ENCODE assay signal across 8 cellular contexts in genomic region chr2:33272001-33272400, GRCh38.
DNase-seq lines count a peak whose midpoint lies in the region; ATAC-seq and TF ChIP-seq lines count a peak whose summit lies in the region.

No MANE protein-coding gene starts in this region.

- H3K27ac Mint-ChIP-seq in CD4-positive, alpha-beta T cell, result no peak overlapping the region
- no peak overlapping the region for H3K27ac Mint-ChIP-seq in activated naive CD8-positive, alpha-beta T cell treated with anti-CD3 and anti-CD28 coated beads for 36 hours

- peaks cover 2% of the 10 kb centered on the region for H3K9me3 Mint-ChIP-seq in CD4-positive, alpha-beta T cell
- no peaks in the 10 kb centered on the region for H3K9me3 Mint-ChIP-seq in activated naive CD8-positive, alpha-beta T cell treated with anti-CD3 and anti-CD28 coated beads for 36 hours

- intact Hi-C loops in CD4-positive, alpha-beta T cell (cut with DNase I, micrococcal nuclease), result no loop called here

- no peak overlapping the region for H3K27ac ChIP-seq in CD4-positive, alpha-beta T cell (ENCODE audit: low read depth, low read length)

- no peak overlapping the region for H3K4me3 Mint-ChIP-seq in CD4-positive, alpha-beta T cell
- no peak overlapping the region for H3K4me3 Mint-ChIP-seq in activated naive CD8-positive, alpha-beta T cell treated with anti-CD3 and anti-CD28 coated beads for 36 hours

- CTCF ChIA-PET in CD4-positive, alpha-beta T cell (lab: Charles Lee), result no interaction called here

- no peaks in the 10 kb centered on the region for H3K27me3 Mint-ChIP-seq in CD4-positive, alpha-beta T cell
- H3K27me3 Mint-ChIP-seq in activated naive CD8-positive, alpha-beta T cell treated with anti-CD3 and anti-CD28 coated beads for 36 hours, result peaks cover 32% of the 10 kb centered on the region

- ATAC-seq in CD4-positive, alpha-beta T cell (ENCODE audit: poor library complexity), result peak; percentile 44
- peak; percentile 82 for ATAC-seq in GM19328 (IDR thresholded peaks at IDR 0.05; ENCODE audit: unreplicated experiment)
- peak; percentile 99 for ATAC-seq in HG03064 (IDR thresholded peaks at IDR 0.05; ENCODE audit: low read depth, unreplicated experiment)

- POLR2A ChIA-PET in CD4-positive, alpha-beta T cell (lab: Charles Lee), result no interaction called here

- DNase-seq in CD4-positive, alpha-beta T cell, result no peak
- DNase-seq in activated naive CD8-positive, alpha-beta T cell treated with anti-CD3 and anti-CD28 coated beads for 36 hours, result peak; percentile 14
- DNase-seq in LoVo (ENCODE audit: low spot score) (no peak), NCI-H1436 (lab: John Stamatoyannopoulos, UW) (no peak), NCI-H128 (lab: John Stamatoyannopoulos, UW; ENCODE audit: unreplicated experiment) (no peak)
- no peak for DNase-seq in activated effector memory CD4-positive, alpha-beta T cell treated with anti-CD3 and anti-CD28 coated beads, Interleukin-2, amount 50 U/mL, for 16 hours

- H3K4me1 Mint-ChIP-seq in CD4-positive, alpha-beta T cell (ENCODE audit: low read depth), result peaks cover 7% of the 10 kb centered on the region
- H3K4me1 Mint-ChIP-seq in activated naive CD8-positive, alpha-beta T cell treated with anti-CD3 and anti-CD28 coated beads for 36 hours, result peaks cover 5% of the 10 kb centered on the region

- no peaks in the 10 kb centered on the region for H3K9me3 ChIP-seq in CD4-positive, alpha-beta T cell (ENCODE audit: control insufficient read depth, low read length)

- H3K27me3 ChIP-seq in CD4-positive, alpha-beta T cell (ENCODE audit: control insufficient read depth, insufficient read depth, low read length), result no peaks in the 10 kb centered on the region

- no peak for TF ChIP-seq CTCF in CD4-positive, alpha-beta T cell (IDR thresholded peaks at IDR 0.05)

- no peaks in the 10 kb centered on the region for H3K36me3 Mint-ChIP-seq in CD4-positive, alpha-beta T cell (ENCODE audit: low read depth)
- H3K36me3 Mint-ChIP-seq in activated naive CD8-positive, alpha-beta T cell treated with anti-CD3 and anti-CD28 coated beads for 36 hours, result no peaks in the 10 kb centered on the region

Comparison
In these comparisons a context has a peak if more than half of its experiments do, and no peak if none do; other contexts are left out.
1. ATAC-seq: peak in every context shown above with its lines; median percentile 99 in HG03064; 82 in GM19328; 44 in CD4-positive, alpha-beta T cell.